Comparison of ENCODE assay signal across 18 cellular contexts in the genomic region with DNA sequence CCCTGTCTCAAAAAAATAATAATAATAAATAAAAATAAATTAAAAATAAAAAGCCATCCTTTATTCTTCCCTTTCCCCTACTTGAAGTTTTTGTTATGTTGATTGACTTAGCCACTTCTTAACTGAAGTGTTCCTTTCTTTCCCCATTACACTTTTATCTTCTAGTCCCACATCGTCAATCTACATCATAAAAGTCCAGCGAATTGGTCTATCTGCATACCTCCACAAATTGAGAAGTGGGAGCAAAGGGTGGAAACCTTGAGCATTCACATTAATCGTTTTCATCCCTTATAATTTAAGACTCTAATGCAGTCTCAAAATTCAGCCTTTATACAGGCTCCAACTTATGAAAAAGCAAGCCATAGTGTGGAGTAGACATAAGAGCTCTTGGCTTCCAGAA. TPM values are rescaled to one million over a fixed set of nuclear protein-coding genes. Genes with fewer than 3 reads are reported as not detected.
DNase-seq lines count a peak whose midpoint lies in the region; ATAC-seq and TF ChIP-seq lines count a peak whose summit lies in the region.
"Had no signal": no experiment of that assay in that cellular context is flagged by ENCODE, and none has a peak within 500 bp of the region (broad histone marks: within the 10 kb centered on the region; RNA-seq: fewer than 3 reads in every experiment).

No MANE protein-coding gene starts in this region.

- TF ChIP-seq POLR2A in vagina (IDR thresholded peaks at IDR 0.05): no peak

- H3K27ac Mint-ChIP-seq in T-helper 17 cell: peak overlapping the region; percentile 21
- H3K27ac Mint-ChIP-seq: CD4-positive, alpha-beta T cell; HFFc6 had no signal

- DNase-seq in ELF-1 (ENCODE audit: low read depth, low spot score) (peak; percentile 28), T-helper 17 cell (no peak), vagina (ENCODE audit: extremely low spot score in 2 of 2) (no peak)
- DNase-seq in stimulated activated CD4-positive, alpha-beta T cell treated with anti-CD3 and anti-CD28 coated beads, Interleukin-12 subunit alpha, Interleukin-12 subunit beta, amount 100 ng/mL, for 4 hours: no peak
- DNase-seq: AML-193; Caco-2; CD4-positive, alpha-beta T cell; DMS153; DMS79; GF-D8; HFFc6 had no signal

- H3K27me3 Mint-ChIP-seq in T-helper 17 cell: peaks cover 17% of the 10 kb centered on the region

- H3K36me3 ChIP-seq in HUES48 (ENCODE audit: control insufficient read depth, insufficient read depth, low read length): no peaks in the 10 kb centered on the region
- H3K36me3 ChIP-seq in iPS-20b (ENCODE audit: insufficient read depth, low read depth, low read length): no peaks in the 10 kb centered on the region
- no peaks in the 10 kb centered on the region for H3K36me3 ChIP-seq in vagina

- no peak overlapping the region for H3K4me3 Mint-ChIP-seq in T-helper 17 cell
- H3K4me3 Mint-ChIP-seq: CD4-positive, alpha-beta T cell; HFFc6 had no signal

- ATAC-seq in T-helper 17 cell: no peak
- no peak for ATAC-seq in GM21526 (IDR thresholded peaks at IDR 0.05; ENCODE audit: low FRiP score, unreplicated experiment)
- ATAC-seq: A549, HCT116 had no signal

- H3K4me1 ChIP-seq in HUES48 (ENCODE audit: control insufficient read depth, insufficient read depth, low read length) (peaks cover 14% of the 10 kb centered on the region), iPS-20b (ENCODE audit: insufficient read depth, low read length) (peaks cover 10% of the 10 kb centered on the region), vagina (no peaks in the 10 kb centered on the region)
- H3K4me1 ChIP-seq: A549, Caco-2 had no signal

- H3K9me3 ChIP-seq in HUES48 (ENCODE audit: control insufficient read depth, insufficient read depth, low read length) (no peaks in the 10 kb centered on the region), T-helper 17 cell (ENCODE audit: control insufficient read depth, low read length, poor library complexity, severe bottlenecking) (no peaks in the 10 kb centered on the region), iPS-20b (ENCODE audit: insufficient read depth, low read depth, low read length) (no peaks in the 10 kb centered on the region), vagina (no peaks in the 10 kb centered on the region)
- H3K9me3 ChIP-seq: A549, Caco-2 had no signal

- H3K9ac ChIP-seq in HUES48 (ENCODE audit: low read depth, low read length) (no peak overlapping the region), iPS-20b (ENCODE audit: low read depth, low read length) (no peak overlapping the region; the same call in 1 of the 2 replicates)

- peak overlapping the region; percentile 17 for H3K27ac ChIP-seq in HUES48 (ENCODE audit: low read depth, low read length)
- no peak overlapping the region for H3K27ac ChIP-seq in iPS-20b (ENCODE audit: low read length)
- no peak overlapping the region for H3K27ac ChIP-seq in vagina
- H3K27ac ChIP-seq: 22Rv1, A549, C4-2B had no signal

- TF ChIP-seq CTCF in vagina (IDR thresholded peaks at IDR 0.05): no peak

- H3K4me3 ChIP-seq in HUES48 (ENCODE audit: low read depth, low read length) (no peak overlapping the region), iPS-20b (ENCODE audit: low read length) (peak overlapping the region; percentile 56), vagina (no peak overlapping the region)
- H3K4me3 ChIP-seq: A549 had no signal

- no peaks in the 10 kb centered on the region for H3K36me3 Mint-ChIP-seq in T-helper 17 cell (ENCODE audit: low read depth)

- intact Hi-C loops in vagina (cut with DNase I): no loop called here

- H3K27me3 ChIP-seq in HUES48 (ENCODE audit: control insufficient read depth, insufficient read depth, low read length): no peaks in the 10 kb centered on the region
- peaks cover 6% of the 10 kb centered on the region for H3K27me3 ChIP-seq in iPS-20b (ENCODE audit: insufficient read depth, low read length)
- H3K27me3 ChIP-seq in vagina: no peaks in the 10 kb centered on the region

- H3K4me1 Mint-ChIP-seq in T-helper 17 cell: peaks cover 2% of the 10 kb centered on the region

RNA-seq across cellular contexts. Expression of a gene that starts 6.5 kb away (rescaled TPM):
- under 1 TPM in 1 of 2 donors, not detected in 1; 0.20 TPM for total RNA-seq in T-helper 17 cell
- total RNA-seq in vagina: 0.74 TPM
